In the genomic region with DNA sequence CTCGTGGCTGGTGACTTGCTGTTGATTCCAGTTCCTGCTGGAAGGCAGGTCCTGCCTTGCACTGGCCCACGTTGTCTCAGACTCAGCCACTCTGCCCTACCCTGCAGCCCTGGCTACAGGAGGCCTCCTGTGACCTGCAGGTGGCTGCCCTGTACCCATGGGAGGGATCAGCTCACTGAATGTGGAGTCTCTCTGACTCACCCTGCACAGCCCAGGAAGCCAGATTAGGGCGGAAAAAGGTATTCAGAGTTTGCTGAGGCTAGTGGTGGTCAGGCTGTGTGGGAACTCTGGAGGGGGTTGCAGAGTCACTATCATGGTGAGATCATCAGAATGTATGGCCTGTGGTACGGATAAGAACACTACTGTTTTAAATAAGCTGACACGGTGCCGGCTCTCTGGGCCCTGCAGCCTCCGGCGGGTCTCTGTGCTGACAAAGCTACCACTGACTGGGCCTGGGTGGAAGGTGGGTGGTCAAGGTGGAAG, we compare ENCODE assay signal across 8 cellular contexts. TPM values are rescaled to one million over a fixed set of nuclear protein-coding genes. Genes with fewer than 3 reads are reported as not detected.
DNase-seq lines count a peak whose midpoint lies in the region; ATAC-seq, FAIRE-seq and TF ChIP-seq lines count a peak whose summit lies in the region.

No MANE protein-coding gene starts in this region.

- no peak for DNase-seq in GM13977 (ENCODE audit: low spot score)
- peak; percentile 93 for DNase-seq in NCI-H226
- DNase-seq in K562 (ENCODE audit: extremely low read depth in 1 of 4, low spot score in 3 of 4), result peak; percentile 39 to 81 (median 58)
- DNase-seq in nephron progenitor cell, result no peak
- DNase-seq in MM.1S, result no peak
- no peak for DNase-seq in endothelial cell (ENCODE audit: low spot score)

- H2AFZ ChIP-seq in K562 (ENCODE audit: low read depth, low read length), result no peak overlapping the region
- H2AFZ ChIP-seq in MM.1S (ENCODE audit: low read length), result no peak overlapping the region

- no peak for TF ChIP-seq POLR2A in K562 (conservative IDR thresholded peaks at IDR 0.05)

- H3K27me3 Mint-ChIP-seq in nephron progenitor cell (ENCODE audit: low read depth, poor library complexity) (peaks cover 4% of the 10 kb centered on the region), endothelial cell (ENCODE audit: unreplicated experiment) (peaks cover 8% of the 10 kb centered on the region)

- BruUV-seq in K562 (replicated peaks; lab: Mats Ljungman, UMichigan), result no TSS peak

- peaks cover 30% of the 10 kb centered on the region for H3K4me1 Mint-ChIP-seq in nephron progenitor cell
- peaks cover 9% of the 10 kb centered on the region for H3K4me1 Mint-ChIP-seq in endothelial cell (ENCODE audit: unreplicated experiment)

- in situ Hi-C loops in GM13977 (cut with MboI; ENCODE audit: low pct_unique_long_range_greater_than_20kb, low sequenced_read_pairs, unreplicated experiment), result no loop called here
- in situ Hi-C loops in K562 (cut with MboI), result no loop called here

- peak overlapping the region; percentile 29; the same call in 1 of the 2 replicates for H3K4me2 ChIP-seq in K562 (ENCODE audit: insufficient read depth, low read length)
- H3K4me2 ChIP-seq in MM.1S (ENCODE audit: low read depth, low read length), result no peak overlapping the region

- H3K9me3 ChIP-seq in K562 (replicated peaks; ENCODE audit: control insufficient read depth, insufficient read depth, low read depth, low read length) (no peaks in the 10 kb centered on the region), MM.1S (replicated peaks; ENCODE audit: insufficient read depth, low read length) (no peaks in the 10 kb centered on the region)

- H3K4me1 ChIP-seq in K562 (replicated peaks in 1 of 2; ENCODE audit: control insufficient read depth in 2 of 2, insufficient read depth in 2 of 2, low read length in 2 of 2) (peaks cover 32 to 55% of the 10 kb centered on the region in 2 experiments), MM.1S (ENCODE audit: low read length) (no peaks in the 10 kb centered on the region)

- no peaks in the 10 kb centered on the region; the same call in 1 of the 3 replicates for H3K36me3 ChIP-seq in K562 (ENCODE audit: control insufficient read depth, insufficient read depth, low read length)
- H3K36me3 ChIP-seq in MM.1S (replicated peaks; ENCODE audit: insufficient read depth, low read length), result 0 out of 2 replicates have a peak, but pooled peaks cover 4% of the 10 kb centered on the region

- peak overlapping the region; percentile 81; the same call in 2 of the 3 replicates for H3K27ac ChIP-seq in K562 (ENCODE audit: extremely low read depth, low read depth, low read length)
- no peak overlapping the region for H3K27ac ChIP-seq in MM.1S (ENCODE audit: low read length)

- FAIRE-seq in K562 (lab: Jason Lieb, UNC), result peak; percentile 89

- WGBS in K562 (ENCODE audit: insufficient coverage, low coverage, missing lambda C conversion rate), result 1% methylated on average over 7 of the region's 8 CpGs

- peaks cover 3% of the 10 kb centered on the region for H3K9me1 ChIP-seq in K562 (ENCODE audit: control insufficient read depth, insufficient read depth, low read length)

- intact Hi-C loops in K562 (cut with micrococcal nuclease), result loop anchor here (1.0 kb wide), 1 partner anchor 25 kb away; a partner anchor contains a TSS

- H3K4me3 Mint-ChIP-seq in nephron progenitor cell (no peak overlapping the region), endothelial cell (ENCODE audit: unreplicated experiment) (no peak overlapping the region)

- H3F3A ChIP-seq in MM.1S (ENCODE audit: insufficient read depth, low read length), result no peaks in the 10 kb centered on the region

- peak; percentile 50; the same call in 1 of the 2 replicates for TF ChIP-seq EP300 in K562 (IDR thresholded peaks at IDR 0.05; ENCODE audit: low read length)

- peak overlapping the region in 1 of 2 experiments; percentile 81; a peak in 3 of 4 replicates for H3K9ac ChIP-seq in K562 (ENCODE audit: insufficient read depth in 1 of 2, low read depth in 2 of 2, low read length in 2 of 2)
- H3K9ac ChIP-seq in MM.1S (ENCODE audit: low read length), result no peak overlapping the region

- H3K79me2 ChIP-seq in K562 (ENCODE audit: control insufficient read depth, insufficient read depth, low read length) (no peaks in the 10 kb centered on the region), MM.1S (ENCODE audit: low read length) (no peaks in the 10 kb centered on the region)

- POLR2A ChIA-PET in K562 (lab: Yijun Ruan, JAX), result interaction anchor here (0.6 to 1.9 kb wide), 6 partner anchors 10 to 148 kb away, joined by 3 to 6 read pairs (median 4); no protein-coding TSS in a partner anchor

- H3K9me3 Mint-ChIP-seq in nephron progenitor cell (no peaks in the 10 kb centered on the region), endothelial cell (ENCODE audit: unreplicated experiment) (no peaks in the 10 kb centered on the region)

- ATAC-seq in K562, result peak; percentile 91
- no peak for ATAC-seq in GM19023 (IDR thresholded peaks at IDR 0.05; ENCODE audit: unreplicated experiment)
- ATAC-seq in GM18502 (IDR thresholded peaks at IDR 0.05; ENCODE audit: poor library complexity, unreplicated experiment), result no peak

- H4K20me1 ChIP-seq in K562 (replicated peaks; ENCODE audit: control insufficient read depth, insufficient read depth, low read length) (0 out of 2 replicates have a peak, but pooled peaks cover 3% of the 10 kb centered on the region), MM.1S (ENCODE audit: insufficient read depth, low read length) (no peaks in the 10 kb centered on the region)

- H3K4me3 ChIP-seq in K562 (no peak overlapping the region), MM.1S (ENCODE audit: low read length) (no peak overlapping the region)

- no peaks in the 10 kb centered on the region for H3K27me3 ChIP-seq in K562 (ENCODE audit: control insufficient read depth in 2 of 2, insufficient read depth in 2 of 2, low read length in 2 of 2)
- no peaks in the 10 kb centered on the region for H3K27me3 ChIP-seq in MM.1S (replicated peaks; ENCODE audit: insufficient read depth, low read length)

- CTCF ChIA-PET in K562 (lab: Yijun Ruan, JAX; ENCODE audit: low intra/inter-chr PET ratio), result no interaction called here

- H3K36me3 Mint-ChIP-seq in nephron progenitor cell (ENCODE audit: low read depth) (no peaks in the 10 kb centered on the region), endothelial cell (ENCODE audit: low read depth, unreplicated experiment) (no peaks in the 10 kb centered on the region)

- no peaks in the 10 kb centered on the region for H3K9me2 ChIP-seq in MM.1S (replicated peaks; ENCODE audit: insufficient read depth, low read length)

- TF ChIP-seq CTCF in GM13977 (IDR thresholded peaks at IDR 0.05; ENCODE audit: extremely low read depth, insufficient read depth, missing control alignments) (peak; percentile 1), K562 (IDR thresholded peaks at IDR 0.05 in 2 of 3, conservative IDR thresholded peaks at IDR 0.05 in 1 of 3; ENCODE audit: insufficient read depth in 2 of 3, low read depth in 1 of 3, low read length in 3 of 3) (peak; percentile 9 to 31 (median 25); a peak in 3 of 6 replicates), nephron progenitor cell (IDR thresholded peaks at IDR 0.05) (no peak), MM.1S (IDR thresholded peaks at IDR 0.05; ENCODE audit: low read length) (no peak), endothelial cell (IDR thresholded peaks at IDR 0.05; ENCODE audit: unreplicated experiment) (no peak)

- peak; percentile 16 to 50; a peak in 2 of 4 replicates for TF ChIP-seq RAD21 in K562 (CRISPR knock-in tag; conservative IDR thresholded peaks at IDR 0.05 in 1 of 2, IDR thresholded peaks at IDR 0.05 in 1 of 2)

- H3K27ac Mint-ChIP-seq in nephron progenitor cell (peak overlapping the region; percentile 61), endothelial cell (ENCODE audit: unreplicated experiment) (no peak overlapping the region)

TF ChIP-seq in K562, 482 proteins besides CTCF, POLR2A, EP300 and RAD21 (continues in another document):
- peak; percentile 89 for TF ChIP-seq ATF7 (IDR thresholded peaks at IDR 0.05)

RNA-seq across cellular contexts. Expression of a gene that starts 24.7 kb away (rescaled TPM):
- 15.0 and 42.9 TPM in 2 replicates for total RNA-seq in K562 (2011; cell fraction: chromatin; rRNA removed; ENCODE audit: low replicate concordance)
- total RNA-seq in K562 (2011; cell fraction: nucleolus; rRNA removed), result 22.9 and 27.7 TPM in 2 replicates
- 11.8 and 15.2 TPM in 2 replicates for total RNA-seq in K562 (2011; cell fraction: nucleoplasm; rRNA removed)
- total RNA-seq in K562 (2014; rRNA removed) (12.4 and 13.0 TPM in 2 replicates), K562 (2014; rRNA removed; fragmentation: Illumina TruSeq; extraction: Trizol) (4.1 and 4.7 TPM in 2 replicates), K562 (2015; rRNA removed; fragmentation: Illumina TruSeq; extraction: Trizol) (9.8 and 10.8 TPM in 2 replicates), K562 (2021) (16.1 and 18.0 TPM in 2 replicates), endothelial cell (ENCODE audit: unreplicated experiment) (57.9 TPM)
- polyA plus RNA-seq in K562 (2011; rRNA removed) (7.3 and 8.2 TPM in 2 replicates), K562 (2014; fragmentation: Illumina TruSeq; extraction: Trizol) (10.2 and 11.3 TPM in 2 replicates), K562 (2014; fragmentation: Nextera tagmentation; extraction: Ambion mirVana) (under 1 TPM; 0.34 to 0.46 TPM), K562 (2014; rRNA removed) (12.3 and 16.0 TPM in 2 replicates)
- 8.5 and 12.3 TPM in 2 replicates for polyA plus RNA-seq in K562 (2011; cell fraction: cytosol; rRNA removed)
- 42.5 and 55.1 TPM in 2 replicates for polyA plus RNA-seq in K562 (2011; cell fraction: nucleus; rRNA removed)
- polyA plus RNA-seq in K562 (2012), result 12.7 and 36.7 TPM in 2 replicates
- polyA minus RNA-seq in K562 (2011; rRNA and poly(A)+ RNA removed), result 5.7 and 8.6 TPM in 2 replicates
- polyA minus RNA-seq in K562 (2011; cell fraction: cytosol; rRNA and poly(A)+ RNA removed), result 8.7 and 9.1 TPM in 2 replicates
- polyA minus RNA-seq in K562 (2011; cell fraction: nucleus; rRNA and poly(A)+ RNA removed), result 11.4 and 14.6 TPM in 2 replicates

RNA-seq across cellular contexts. Expression of a gene that starts 27.7 kb away (rescaled TPM):
- 56.6 and 135 TPM in 2 replicates for total RNA-seq in K562 (2011; cell fraction: chromatin; rRNA removed; ENCODE audit: low replicate concordance)
- 102 and 113 TPM in 2 replicates for total RNA-seq in K562 (2011; cell fraction: nucleolus; rRNA removed)
- total RNA-seq in K562 (2011; cell fraction: nucleoplasm; rRNA removed), result 81.2 and 97.1 TPM in 2 replicates
- total RNA-seq in K562 (2014; rRNA removed) (26.6 and 32.9 TPM in 2 replicates), K562 (2014; rRNA removed; fragmentation: Illumina TruSeq; extraction: Trizol) (12.7 and 13.8 TPM in 2 replicates), K562 (2015; rRNA removed; fragmentation: Illumina TruSeq; extraction: Trizol) (20.8 and 22.4 TPM in 2 replicates), K562 (2021) (33.0 and 35.9 TPM in 2 replicates), endothelial cell (ENCODE audit: unreplicated experiment) (43.0 TPM)
- polyA plus RNA-seq in K562 (2011; rRNA removed) (34.2 and 43.3 TPM in 2 replicates), K562 (2014; fragmentation: Illumina TruSeq; extraction: Trizol) (22.1 and 29.6 TPM in 2 replicates), K562 (2014; fragmentation: Nextera tagmentation; extraction: Ambion mirVana) (1 to 10 TPM in 1 of 2 experiments, under 1 TPM in 1; 0.82 to 1.5 TPM), K562 (2014; rRNA removed) (36.8 and 39.9 TPM in 2 replicates)
- polyA plus RNA-seq in K562 (2011; cell fraction: cytosol; rRNA removed), result 45.3 and 53.6 TPM in 2 replicates
- polyA plus RNA-seq in K562 (2011; cell fraction: nucleus; rRNA removed), result 192 and 227 TPM in 2 replicates
- 30.6 and 41.1 TPM in 2 replicates for polyA plus RNA-seq in K562 (2012)
- polyA minus RNA-seq in K562 (2011; rRNA and poly(A)+ RNA removed), result 20.7 and 22.9 TPM in 2 replicates
- 15.2 and 17.5 TPM in 2 replicates for polyA minus RNA-seq in K562 (2011; cell fraction: cytosol; rRNA and poly(A)+ RNA removed)
- 27.6 and 47.0 TPM in 2 replicates for polyA minus RNA-seq in K562 (2011; cell fraction: nucleus; rRNA and poly(A)+ RNA removed)

Comparison
In these comparisons a context has a peak if more than half of its experiments do, and no peak if none do; other contexts are left out.
1. DNase-seq: peak in NCI-H226 (single experiment) and K562 (4 of 4); none in GM13977 (single experiment), nephron progenitor cell (single experiment), MM.1S (single experiment) and endothelial cell (single experiment).
2. CTCF ChIP-seq: peak in GM13977 (single experiment) and K562 (3 of 3); none in nephron progenitor cell (single experiment), MM.1S (single experiment) and endothelial cell (single experiment).